In genomic region chr2:119679846-119680245, GRCh38 we compare ENCODE assay signal across 8 cellular contexts. TPM values are rescaled to one million over a fixed set of nuclear protein-coding genes. Genes with fewer than 3 reads are reported as not detected.
DNase-seq lines count a peak whose midpoint lies in the region; ATAC-seq, FAIRE-seq and TF ChIP-seq lines count a peak whose summit lies in the region.

No MANE protein-coding gene starts in this region.

- H3K14ac ChIP-seq in H1 (ENCODE audit: insufficient read length), result no peak overlapping the region

- 86% methylated on average over 2 of the region's 2 CpGs; no CpG with 5 or more reads in 1 of the 2 experiments for WGBS in H1 (ENCODE audit: extremely low coverage in 1 of 2, insufficient coverage in 1 of 2, insufficient read length in 1 of 2, insufficient replicate concordance in 2 of 2, low coverage in 1 of 2, low lambda C conversion rate in 2 of 2, missing lambda C conversion rate in 1 of 2), 2 experiments

- H3K36me3 ChIP-seq in H1 (ENCODE audit: control insufficient read depth in 2 of 4, insufficient read depth in 4 of 4, low read length in 3 of 4) (peaks cover 2 to 11% (median 4%) of the 10 kb centered on the region in 4 experiments; a peak in 5 of 8 replicates), neuron (ENCODE audit: insufficient read depth, low read length) (peaks cover 13% of the 10 kb centered on the region)

- H4K20me1 ChIP-seq in H1 (replicated peaks in 1 of 2; ENCODE audit: control insufficient read depth in 1 of 2, insufficient read depth in 2 of 2, low read length in 2 of 2), result peaks cover 0 to 18% of the 10 kb centered on the region in 2 experiments

- POLR2A ChIA-PET in CD4-positive, alpha-beta T cell (lab: Charles Lee), result interaction anchor here (1.5 kb wide), 1 partner anchor 75 kb away, joined by 3 read pairs; no protein-coding TSS in a partner anchor
- POLR2A ChIA-PET in H1 (lab: Charles Lee; ENCODE audit: partially characterized antibody), result interaction anchor here (1.4 to 2.8 kb wide), 3 partner anchors 9 to 62 kb away, joined by 3 to 8 read pairs (median 5); no protein-coding TSS in a partner anchor

- peaks cover 3 to 24% of the 10 kb centered on the region in 2 experiments; a peak in 3 of 4 replicates for H3K79me2 ChIP-seq in H1 (ENCODE audit: control insufficient read depth in 1 of 2, insufficient read depth in 2 of 2, low read length in 2 of 2)

- H2BK15ac ChIP-seq in H1 (ENCODE audit: low read length), result no peak overlapping the region

- peak; percentile 24 for FAIRE-seq in H1 (lab: Jason Lieb, UNC)

- intact Hi-C loops in CD4-positive, alpha-beta T cell (cut with DNase I, micrococcal nuclease), result loop anchor here (2.0 to 10.0 kb wide), 7 partner anchors 79 to 1865 kb away; partner anchors contain the start of genes DDX18 (in 2 of the 2), C2orf76 (in 1 of the 2), CCDC93 (in 1 of the 2) and DBI (in 1 of the 2)

- no peak for TF ChIP-seq EP300 in H1 (IDR thresholded peaks at IDR 0.05; ENCODE audit: borderline replicate concordance in 1 of 2, low read depth in 2 of 2, low read length in 2 of 2)

- H3K36me3 Mint-ChIP-seq in CD4-positive, alpha-beta T cell (ENCODE audit: low read depth), result peaks cover 49% of the 10 kb centered on the region

- no peak for TF ChIP-seq RAD21 in H1 (IDR thresholded peaks at IDR 0.05 in 1 of 2, conservative IDR thresholded peaks at IDR 0.05 in 1 of 2; ENCODE audit: low read depth in 2 of 2, low read length in 2 of 2)

- no peak overlapping the region for H2BK12ac ChIP-seq in H1 (ENCODE audit: low read depth, low read length)

- DNase-seq in CD4-positive, alpha-beta T cell, result no peak
- DNase-seq in NCI-H82 (lab: John Stamatoyannopoulos, UW), result peak; percentile 99
- DNase-seq in H1 (ENCODE audit: low read depth in 1 of 2, low spot score in 2 of 2), result no peak
- DNase-seq in DMS53 treated with DMSO at 0.1 percent for 48 hours (lab: John Stamatoyannopoulos, UW; ENCODE audit: unreplicated experiment), result no peak
- no peak for DNase-seq in foreskin melanocyte
- no peak for DNase-seq in NCI-H748 treated with DMSO at 0.1 percent for 48 hours (lab: John Stamatoyannopoulos, UW)

- H3K79me1 ChIP-seq in H1 (ENCODE audit: low read depth, low read length), result peaks cover 8% of the 10 kb centered on the region

- no peaks in the 10 kb centered on the region for H3K9me3 ChIP-seq in CD4-positive, alpha-beta T cell (ENCODE audit: control insufficient read depth, low read length)
- H3K9me3 ChIP-seq in H1 (ENCODE audit: insufficient read depth in 2 of 2, low read depth in 1 of 2, low read length in 1 of 2) (no peaks in the 10 kb centered on the region), neuron (ENCODE audit: low read length) (no peaks in the 10 kb centered on the region)

- ATAC-seq in CD4-positive, alpha-beta T cell (ENCODE audit: poor library complexity), result no peak
- no peak for ATAC-seq in HG02852 (IDR thresholded peaks at IDR 0.05; ENCODE audit: unreplicated experiment)

- no peak overlapping the region for H3K18ac ChIP-seq in H1 (ENCODE audit: extremely low read depth, low read length)

- TF ChIP-seq CTCF in CD4-positive, alpha-beta T cell (IDR thresholded peaks at IDR 0.05), result no peak
- no peak for TF ChIP-seq CTCF in H1 (IDR thresholded peaks at IDR 0.05; ENCODE audit: control extremely low read depth in 1 of 3, insufficient read depth in 1 of 3, low read depth in 1 of 3, low read length in 3 of 3)

- peak overlapping the region; percentile 84 to 93 for H3K4me2 ChIP-seq in H1 (ENCODE audit: insufficient read depth in 1 of 2, low read depth in 2 of 2, low read length in 2 of 2)

- H3K4me3 ChIP-seq in H1 (ENCODE audit: extremely low read depth in 1 of 4, insufficient read depth in 2 of 4, low read depth in 3 of 4, low read length in 4 of 4), result peak overlapping the region; percentile 75 to 89 (median 78)
- H3K4me3 ChIP-seq in neuron (ENCODE audit: low read length), result peak overlapping the region; percentile 84

- CTCF ChIA-PET in CD4-positive, alpha-beta T cell (lab: Charles Lee), result interaction anchor here (0.9 kb wide), 1 partner anchor 23 kb away, joined by 3 read pairs; no protein-coding TSS in a partner anchor
- CTCF ChIA-PET in H1 (lab: Charles Lee; ENCODE audit: partially characterized antibody), result interaction anchor here (1.0 to 2.0 kb wide), 2 partner anchors 17 to 23 kb away, joined by 4 to 12 read pairs; no protein-coding TSS in a partner anchor

- H2AK5ac ChIP-seq in H1 (ENCODE audit: low read depth, low read length), result no peak overlapping the region

- no peak overlapping the region for H4K5ac ChIP-seq in H1 (ENCODE audit: insufficient read length, low read depth, low read length)

- H3K9ac ChIP-seq in H1 (replicated peaks in 1 of 4; ENCODE audit: extremely low read depth in 1 of 4, low read depth in 3 of 4, low read length in 3 of 4), result peak overlapping the region; percentile 71 to 88 (median 78); a peak in 6 of 7 replicates

- no peaks in the 10 kb centered on the region for H3K9me3 Mint-ChIP-seq in CD4-positive, alpha-beta T cell

- no peak overlapping the region for H2BK5ac ChIP-seq in H1 (ENCODE audit: low read depth, low read length)

- H3K27me3 ChIP-seq in CD4-positive, alpha-beta T cell (ENCODE audit: control insufficient read depth, insufficient read depth, low read length), result no peaks in the 10 kb centered on the region
- no peaks in the 10 kb centered on the region for H3K27me3 ChIP-seq in H1 (replicated peaks in 1 of 4; ENCODE audit: control insufficient read depth in 3 of 4, extremely low read depth in 1 of 4, insufficient read depth in 3 of 4, low read length in 3 of 4)
- no peaks in the 10 kb centered on the region for H3K27me3 ChIP-seq in neuron (ENCODE audit: insufficient read depth, low read length)

- no peak for TF ChIP-seq POLR2A in H1 (IDR thresholded peaks at IDR 0.05; ENCODE audit: control extremely low read depth in 1 of 2, low read depth in 2 of 2, low read length in 2 of 2)

- H2AFZ ChIP-seq in H1 (ENCODE audit: low read length) (no peak overlapping the region; the same call in 1 of the 2 replicates), neuron (ENCODE audit: low read depth, low read length) (peak overlapping the region; percentile 88)

- H4K8ac ChIP-seq in H1 (ENCODE audit: extremely low read depth, insufficient read depth, low read length), result no peak overlapping the region

- no peak overlapping the region for H4K91ac ChIP-seq in H1 (replicated peaks; ENCODE audit: insufficient read length, low read length)

- H3K56ac ChIP-seq in H1 (replicated peaks; ENCODE audit: insufficient read length, low read depth, low read length), result no peak overlapping the region

- H3K4me1 ChIP-seq in H1 (replicated peaks in 1 of 4; ENCODE audit: control insufficient read depth in 3 of 4, insufficient read depth in 4 of 4, low read length in 3 of 4) (peaks cover 2 to 15% (median 7%) of the 10 kb centered on the region in 4 experiments), neuron (ENCODE audit: insufficient read depth, low read length) (peaks cover 8% of the 10 kb centered on the region)

- H2BK120ac ChIP-seq in H1 (replicated peaks; ENCODE audit: low read depth, low read length), result no peak overlapping the region

- H3K4me3 Mint-ChIP-seq in CD4-positive, alpha-beta T cell, result peak overlapping the region; percentile 82

- H3K4me1 Mint-ChIP-seq in CD4-positive, alpha-beta T cell (ENCODE audit: low read depth), result peaks cover 46% of the 10 kb centered on the region

- peak overlapping the region; percentile 91 for H3K27ac Mint-ChIP-seq in CD4-positive, alpha-beta T cell

- no peak overlapping the region for H2BK20ac ChIP-seq in H1 (ENCODE audit: low read length)

- no peak overlapping the region for H3K23ac ChIP-seq in H1 (ENCODE audit: insufficient read length)

- no peaks in the 10 kb centered on the region for H3K27me3 Mint-ChIP-seq in CD4-positive, alpha-beta T cell

- peaks cover 5% of the 10 kb centered on the region for H3K23me2 ChIP-seq in H1 (ENCODE audit: low read depth, low read length)

- no peak overlapping the region for H3K4ac ChIP-seq in H1 (replicated peaks; ENCODE audit: insufficient read length, low read depth, low read length)

- H3K27ac ChIP-seq in CD4-positive, alpha-beta T cell (ENCODE audit: low read depth, low read length), result no peak overlapping the region
- H3K27ac ChIP-seq in H1 (ENCODE audit: low read depth, low read length), result no peak overlapping the region

TF ChIP-seq in H1, 55 proteins besides CTCF, POLR2A, EP300 and RAD21:
- TF ChIP-seq RNF2 (IDR thresholded peaks at IDR 0.05; ENCODE audit: borderline replicate concordance, low read depth, low read length, missing control alignments, poor library complexity, severe bottlenecking) (no peak), NRF1 (IDR thresholded peaks at IDR 0.05; ENCODE audit: low read depth, low read length) (no peak), PHF8 (conservative IDR thresholded peaks at IDR 0.05; ENCODE audit: low read depth, low read length) (no peak), GABPA (IDR thresholded peaks at IDR 0.05; ENCODE audit: borderline replicate concordance, insufficient read depth, low read length) (no peak)
TF ChIP-seq in H1: peak in this region for 0.

RNA-seq across cellular contexts. Expression of gene TMEM177, which starts 0.8 kb away (rescaled TPM):
- 1 to 10 TPM; 3.6 to 4.0 TPM for total RNA-seq in CD4-positive, alpha-beta T cell
- total RNA-seq in H1 (2021; fragmentation: NEBNext Ultra II Directional; extraction: Animal tissue kit (Norgen Biotek cat#: 25700)), result 43.4 and 47.0 TPM in 2 replicates
- polyA plus RNA-seq in H1 (2011; rRNA removed), result 84.9 and 86.7 TPM in 2 replicates
- 67.7 TPM for polyA plus RNA-seq in H1 (2011; cell fraction: cytosol; rRNA removed)
- polyA plus RNA-seq in H1 (2011; cell fraction: nucleus; rRNA removed), result 54.9 TPM
- polyA plus RNA-seq in H1 (2012, experiment 1 of 2), result 23.4 to 46.6 TPM (median 44.7 TPM) in 4 replicates
- polyA plus RNA-seq in H1 (2012, experiment 2 of 2), result 51.9 TPM
- polyA plus RNA-seq in H1 (2013, experiment 1 of 2), result 29.3 TPM
- 28.9 TPM for polyA plus RNA-seq in H1 (2013, experiment 2 of 2)
- 32.5 and 34.3 TPM in 2 replicates for polyA minus RNA-seq in H1 (2011; rRNA and poly(A)+ RNA removed)
- 16.4 TPM for polyA minus RNA-seq in H1 (2011; cell fraction: cytosol; rRNA and poly(A)+ RNA removed)
- polyA minus RNA-seq in H1 (2011; cell fraction: nucleus; rRNA and poly(A)+ RNA removed), result 35.0 TPM
